Comparison of ENCODE assay signal across 15 cellular contexts in genomic region chr6:166009385-166010031, GRCh38.
DNase-seq lines count a peak whose midpoint lies in the region; ATAC-seq, FAIRE-seq and TF ChIP-seq lines count a peak whose summit lies in the region.
"Had no signal": no experiment of that assay in that cellular context is flagged by ENCODE, and none has a peak within 500 bp of the region (broad histone marks: within the 10 kb centered on the region; RNA-seq: fewer than 3 reads in every experiment).

No MANE protein-coding gene starts in this region.

- H3K27me3 ChIP-seq in right cardiac atrium (ENCODE audit: control insufficient read depth, insufficient read depth) (peaks cover 2% of the 10 kb centered on the region), mesenchymal stem cell (ENCODE audit: control insufficient read depth in 1 of 2, insufficient read depth in 1 of 2, low read length in 2 of 2) (peaks cover 0 to 79% of the 10 kb centered on the region in 2 experiments), suprapubic skin (peaks cover 67% of the 10 kb centered on the region), spleen (replicated peaks in 1 of 7) (peaks cover 5 to 84% (median 59%) of the 10 kb centered on the region in 7 donors)

- no peak for FAIRE-seq in H54 (lab: Jason Lieb, UNC)
- FAIRE-seq: GM12891 had no signal

- ATAC-seq in right cardiac atrium: no peak
- ATAC-seq: psoas muscle had no signal

- peak overlapping the region; percentile 99 for H3K4me2 ChIP-seq in mesenchymal stem cell (ENCODE audit: low read length, poor library complexity, severe bottlenecking)

- TF ChIP-seq EP300 in suprapubic skin (IDR thresholded peaks at IDR 0.05): no peak

- TF ChIP-seq POLR2A in suprapubic skin (IDR thresholded peaks at IDR 0.05) (no peak), H54 (IDR thresholded peaks at IDR 0.05; ENCODE audit: low read depth, low read length) (no peak), spleen (IDR thresholded peaks at IDR 0.05) (no peak)

- WGBS in right cardiac atrium: 56% methylated on average over 8 of the region's 8 CpGs
- WGBS in mesenchymal stem cell: 66% methylated on average over 3 of the region's 8 CpGs
- 58% methylated on average over 8 of the region's 8 CpGs for whole genome bisulfite sequencing in suprapubic skin
- WGBS in spleen, 5 donors: 49 to 58% (median 54%) methylated on average over 8 of the region's 8 CpGs

- H3K9me3 ChIP-seq in right cardiac atrium (ENCODE audit: control insufficient read depth, low read length) (no peaks in the 10 kb centered on the region), mesenchymal stem cell (ENCODE audit: control insufficient read depth, low read length) (peaks cover 6% of the 10 kb centered on the region), suprapubic skin (no peaks in the 10 kb centered on the region), spleen (no peaks in the 10 kb centered on the region)
- H3K9me3 ChIP-seq: psoas muscle, tibial artery had no signal

- H3K4me1 ChIP-seq in right cardiac atrium (ENCODE audit: control insufficient read depth, insufficient read depth, low read length) (peaks cover 4% of the 10 kb centered on the region), mesenchymal stem cell (ENCODE audit: control insufficient read depth, insufficient read depth, low read depth, low read length) (peaks cover 28% of the 10 kb centered on the region), suprapubic skin (peaks cover 32% of the 10 kb centered on the region), spleen (peaks cover 0 to 40% (median 17%) of the 10 kb centered on the region in 6 donors)
- H3K4me1 ChIP-seq: psoas muscle had no signal

- no peaks in the 10 kb centered on the region for H3K36me3 ChIP-seq in mesenchymal stem cell (ENCODE audit: control insufficient read depth in 1 of 2, insufficient read depth in 2 of 2, low read depth in 1 of 2, low read length in 2 of 2)
- H3K36me3 ChIP-seq in suprapubic skin: no peaks in the 10 kb centered on the region
- no peaks in the 10 kb centered on the region for H3K36me3 ChIP-seq in spleen
- H3K36me3 ChIP-seq: tibial artery had no signal

- peak overlapping the region; percentile 2 for H3K4me3 ChIP-seq in right cardiac atrium (ENCODE audit: low read length)
- H3K4me3 ChIP-seq in astrocyte of the spinal cord (ENCODE audit: low read depth, low read length): peak overlapping the region; percentile 39
- H3K4me3 ChIP-seq in mesenchymal stem cell (ENCODE audit: insufficient read depth in 1 of 2, low read depth in 1 of 2, low read length in 2 of 2): peak overlapping the region in 1 of 2 experiments; percentile 75
- peak overlapping the region; percentile 33 for H3K4me3 ChIP-seq in suprapubic skin
- no peak overlapping the region for H3K4me3 ChIP-seq in spleen

- H2BK12ac ChIP-seq in mesenchymal stem cell (ENCODE audit: low read length in 2 of 2): no peak overlapping the region

- no peak overlapping the region for H2BK5ac ChIP-seq in mesenchymal stem cell (ENCODE audit: low read depth, low read length, poor library complexity, severe bottlenecking)

- H4K91ac ChIP-seq in mesenchymal stem cell (ENCODE audit: low read length): no peak overlapping the region

- DNase-seq in right cardiac atrium: no peak
- no peak for DNase-seq in cardiac septum (ENCODE audit: low spot score)
- DNase-seq in astrocyte of the spinal cord (ENCODE audit: low read depth, low spot score): no peak
- DNase-seq in mesenchymal stem cell: no peak
- DNase-seq in suprapubic skin (ENCODE audit: low spot score in 2 of 2): no peak
- no peak for DNase-seq in SIG-M5 treated with dmso at 0.1 percent for 504 hours (lab: John Stamatoyannopoulos, UW; ENCODE audit: unreplicated experiment)
- no peak for DNase-seq in H54 (ENCODE audit: insufficient read length, low spot score)
- no peak for DNase-seq in spleen
- DNase-seq: activated CD4-positive, CD25-positive, alpha-beta regulatory T cell treated with anti-CD3 and anti-CD28 coated beads, Interleukin-2, amount 50 U/mL, for 72 hours; central memory CD4-positive, alpha-beta T cell; NCI-H2029; NCI-H774; psoas muscle had no signal

- no peak overlapping the region for H3K9ac ChIP-seq in mesenchymal stem cell (ENCODE audit: low read length)

- no peak for TF ChIP-seq CTCF in astrocyte of the spinal cord (IDR thresholded peaks at IDR 0.05; ENCODE audit: low read depth, low read length)
- TF ChIP-seq CTCF in suprapubic skin (IDR thresholded peaks at IDR 0.05): no peak
- TF ChIP-seq CTCF in spleen (IDR thresholded peaks at IDR 0.05 in 8 of 11, conservative IDR thresholded peaks at IDR 0.05 in 3 of 11): no peak

- H2BK120ac ChIP-seq in mesenchymal stem cell (ENCODE audit: low read depth, low read length): no peak overlapping the region

- H4K8ac ChIP-seq in mesenchymal stem cell (ENCODE audit: low read length): no peak overlapping the region

- H3K14ac ChIP-seq in mesenchymal stem cell (ENCODE audit: low read length in 2 of 2): no peak overlapping the region

- H3K27ac ChIP-seq in right cardiac atrium (ENCODE audit: low read length): no peak overlapping the region
- no peak overlapping the region for H3K27ac ChIP-seq in mesenchymal stem cell (ENCODE audit: low read length, poor library complexity, severe bottlenecking)
- H3K27ac ChIP-seq in suprapubic skin: no peak overlapping the region
- H3K27ac ChIP-seq in spleen: no peak overlapping the region
- H3K27ac ChIP-seq: psoas muscle, tibial artery had no signal

- peak overlapping the region; percentile 41 for H2AK5ac ChIP-seq in mesenchymal stem cell (ENCODE audit: low read length, severe bottlenecking)

- no peak overlapping the region for H3K4ac ChIP-seq in mesenchymal stem cell (ENCODE audit: low read depth in 1 of 2, low read length in 2 of 2)

- H3K18ac ChIP-seq in mesenchymal stem cell (ENCODE audit: low read depth in 1 of 2, low read length in 2 of 2): no peak overlapping the region

- H2BK15ac ChIP-seq in mesenchymal stem cell (ENCODE audit: low read depth, poor library complexity, severe bottlenecking): peak overlapping the region; percentile 15

- intact Hi-C loops in right cardiac atrium (cut with DNase I) (no loop called here), cardiac septum (cut with DNase I) (no loop called here), spleen (cut with DNase I; ENCODE audit: low total_unique reads) (no loop called here)

- no peaks in the 10 kb centered on the region for H3K79me1 ChIP-seq in mesenchymal stem cell (replicated peaks; ENCODE audit: low read length, poor library complexity, severe bottlenecking)

- no peak overlapping the region for H3K23ac ChIP-seq in mesenchymal stem cell (ENCODE audit: low read length in 2 of 2)

- no peak overlapping the region for H2AFZ ChIP-seq in mesenchymal stem cell (ENCODE audit: low read depth, low read length)

- in situ Hi-C loops in astrocyte of the spinal cord (cut with HindIII; ENCODE audit: low sequenced_read_pairs): no loop called here

Comparison
In these comparisons a context has a peak if more than half of its experiments do, and no peak if none do; other contexts are left out.
1. H3K4me3 ChIP-seq: peak in right cardiac atrium (single experiment), astrocyte of the spinal cord (single experiment) and suprapubic skin (single experiment); none in spleen (0 of 8).